8 cellular contexts compared by ENCODE assay signal in genomic region chr11:5684627-5685362, GRCh38. TPM values are rescaled to one million over a fixed set of nuclear protein-coding genes. Genes with fewer than 3 reads are reported as not detected.
A peak's percentile ranks its signal among the peaks of the same experiment; 100 is the strongest.
DNase-seq lines count a peak whose midpoint lies in the region; ATAC-seq, FAIRE-seq and TF ChIP-seq lines count a peak whose summit lies in the region.

Gene TRIM5 (minus strand): TSS chr11:5685074. CDS start chr11:5680177, 4,897 bp downstream.

- H3K36me3 ChIP-seq in effector memory CD4-positive, alpha-beta T cell (ENCODE audit: control insufficient read depth, insufficient read depth, low read length), result peaks cover 3% of the 10 kb centered on the region

- CTCF ChIA-PET in activated CD8-positive, alpha-beta T cell treated with anti-CD3 and anti-CD28 coated beads, Interleukin-2, amount 10 ng/mL, durations not matched to agents 7 days and 5 days (lab: Charles Lee), result interaction anchor here (1.0 to 2.9 kb wide), 17 partner anchors 9 to 206 kb away, joined by 3 to 13 read pairs (median 5); partner anchors contain the start of gene TRIM34

- peak within 1 kb of the TSS; percentile 97 for H3K4me3 Mint-ChIP-seq in activated CD8-positive, alpha-beta T cell treated with anti-CD3 and anti-CD28 coated beads, Interleukin-2, amount 10 ng/mL, durations not matched to agents 7 days and 5 days

- peak; percentile 71 for DNase-seq in GM12891 (ENCODE audit: insufficient read length, low spot score)
- DNase-seq in NCI-H2227 treated with DMSO at 0.1 percent for 48 hours (lab: John Stamatoyannopoulos, UW), result peak; percentile 87
- DNase-seq in activated CD8-positive, alpha-beta T cell treated with anti-CD3 and anti-CD28 coated beads, Interleukin-2, amount 10 ng/mL, durations not matched to agents 7 days and 5 days, result peak; percentile 86
- peak; percentile 67 to 79 (median 68) for DNase-seq in effector memory CD4-positive, alpha-beta T cell
- peak; percentile 91 for DNase-seq in medulla oblongata (ENCODE audit: extremely low spot score)
- peak; percentile 61 for DNase-seq in stimulated activated CD8-positive, alpha-beta memory T cell treated with anti-CD3 and anti-CD28 coated beads, Interleukin-12 subunit alpha, Interleukin-12 subunit beta, amount 100 ng/mL, for 24 hours (ENCODE audit: extremely low read depth)
- DNase-seq in NCI-H446 (lab: John Stamatoyannopoulos, UW), result no peak

- H3K27me3 Mint-ChIP-seq in activated CD8-positive, alpha-beta T cell treated with anti-CD3 and anti-CD28 coated beads, Interleukin-2, amount 10 ng/mL, durations not matched to agents 7 days and 5 days (ENCODE audit: low read depth), result no peaks in the 10 kb centered on the region

- H3K27me3 ChIP-seq in effector memory CD4-positive, alpha-beta T cell (replicated peaks; ENCODE audit: control insufficient read depth, insufficient read depth, low read length, poor library complexity, severe bottlenecking), result no peaks in the 10 kb centered on the region

- peak; percentile 81 for ATAC-seq in HG02642 (IDR thresholded peaks at IDR 0.05; ENCODE audit: poor library complexity, unreplicated experiment)
- peak; percentile 85 for ATAC-seq in activated CD8-positive, alpha-beta T cell treated with anti-CD3 and anti-CD28 coated beads, Interleukin-2, amount 10 ng/mL, durations not matched to agents 7 days and 5 days

- peak within 1 kb of the TSS; percentile 84 for H3K4me3 ChIP-seq in effector memory CD4-positive, alpha-beta T cell (ENCODE audit: insufficient read depth, low read depth, low read length, poor library complexity, severe bottlenecking)

- TF ChIP-seq POLR2A in GM12891 (IDR thresholded peaks at IDR 0.05; ENCODE audit: low read depth, low read length), result peak; percentile 70

- H3K4me1 Mint-ChIP-seq in activated CD8-positive, alpha-beta T cell treated with anti-CD3 and anti-CD28 coated beads, Interleukin-2, amount 10 ng/mL, durations not matched to agents 7 days and 5 days (ENCODE audit: low read depth), result peaks cover 51% of the 10 kb centered on the region

- FAIRE-seq in GM12891 (lab: Jason Lieb, UNC), result peak; percentile 80

- H3K27ac ChIP-seq in effector memory CD4-positive, alpha-beta T cell (ENCODE audit: insufficient read depth, low read length, poor library complexity, severe bottlenecking), result peak within 1 kb of the TSS; percentile 90

- H3K9me3 ChIP-seq in effector memory CD4-positive, alpha-beta T cell (ENCODE audit: control insufficient read depth, low read length), result no peaks in the 10 kb centered on the region

- H3K27ac Mint-ChIP-seq in activated CD8-positive, alpha-beta T cell treated with anti-CD3 and anti-CD28 coated beads, Interleukin-2, amount 10 ng/mL, durations not matched to agents 7 days and 5 days, result peak within 1 kb of the TSS; percentile 96

- no peaks in the 10 kb centered on the region for H3K9me3 Mint-ChIP-seq in activated CD8-positive, alpha-beta T cell treated with anti-CD3 and anti-CD28 coated beads, Interleukin-2, amount 10 ng/mL, durations not matched to agents 7 days and 5 days (ENCODE audit: insufficient read depth)

- H3K36me3 Mint-ChIP-seq in activated CD8-positive, alpha-beta T cell treated with anti-CD3 and anti-CD28 coated beads, Interleukin-2, amount 10 ng/mL, durations not matched to agents 7 days and 5 days (ENCODE audit: low read depth), result peaks cover 26% of the 10 kb centered on the region

- H3K4me1 ChIP-seq in effector memory CD4-positive, alpha-beta T cell (ENCODE audit: control insufficient read depth, insufficient read depth, low read length, poor library complexity, severe bottlenecking), result peaks cover 12% of the 10 kb centered on the region

- POLR2A ChIA-PET in activated CD8-positive, alpha-beta T cell treated with anti-CD3 and anti-CD28 coated beads, Interleukin-2, amount 10 ng/mL, durations not matched to agents 7 days and 5 days (lab: Charles Lee), result interaction anchor here (0.6 to 3.2 kb wide), 9 partner anchors 8 to 719 kb away, joined by 3 to 24 read pairs (median 3); partner anchors contain the start of gene TRIM34

TF ChIP-seq in GM12891, 5 proteins besides CTCF, POLR2A, EP300 and RAD21:
- TF ChIP-seq SPI1 (IDR thresholded peaks at IDR 0.05; ENCODE audit: low read depth, low read length), result peak; percentile 44; the same call in 1 of the 2 replicates
- TF ChIP-seq POU2F2 (IDR thresholded peaks at IDR 0.05; ENCODE audit: low read depth, low read length), result peak; percentile 82
- peak; percentile 75 for TF ChIP-seq POLR2AphosphoS5 (IDR thresholded peaks at IDR 0.05; ENCODE audit: low read depth, low read length)
- no peak for TF ChIP-seq PAX5 (IDR thresholded peaks at IDR 0.05; ENCODE audit: insufficient read depth, low read length, severe bottlenecking)
- no peak; the same call in none of the 2 replicates for TF ChIP-seq TAF1 (IDR thresholded peaks at IDR 0.05; ENCODE audit: low read depth, low read length)

RNA-seq across cellular contexts. Expression of gene TRIM5, which starts in this region (rescaled TPM):
- 18.7 TPM for polyA plus RNA-seq in GM12891 (2012; ENCODE audit: low read depth, missing spikeins)
- total RNA-seq in activated CD8-positive, alpha-beta T cell treated with anti-CD3 and anti-CD28 coated beads, Interleukin-2, amount 10 ng/mL, durations not matched to agents 7 days and 5 days, result 10 to 100 TPM; 28.1 to 33.4 TPM

Comparison
In these comparisons a context has a peak if more than half of its experiments do, and no peak if none do; other contexts are left out.
1. DNase-seq: peak in GM12891 (single experiment), NCI-H2227 treated with DMSO at 0.1 percent for 48 hours (single experiment), activated CD8-positive, alpha-beta T cell treated with anti-CD3 and anti-CD28 coated beads, Interleukin-2, amount 10 ng/mL, durations not matched to agents 7 days and 5 days (single experiment), effector memory CD4-positive, alpha-beta T cell (3 of 3), medulla oblongata (single experiment) and stimulated activated CD8-positive, alpha-beta memory T cell treated with anti-CD3 and anti-CD28 coated beads, Interleukin-12 subunit alpha, Interleukin-12 subunit beta, amount 100 ng/mL, for 24 hours (single experiment); none in NCI-H446 (0 of 2).